1 cellular context compared by ENCODE assay signal in the genomic region with DNA sequence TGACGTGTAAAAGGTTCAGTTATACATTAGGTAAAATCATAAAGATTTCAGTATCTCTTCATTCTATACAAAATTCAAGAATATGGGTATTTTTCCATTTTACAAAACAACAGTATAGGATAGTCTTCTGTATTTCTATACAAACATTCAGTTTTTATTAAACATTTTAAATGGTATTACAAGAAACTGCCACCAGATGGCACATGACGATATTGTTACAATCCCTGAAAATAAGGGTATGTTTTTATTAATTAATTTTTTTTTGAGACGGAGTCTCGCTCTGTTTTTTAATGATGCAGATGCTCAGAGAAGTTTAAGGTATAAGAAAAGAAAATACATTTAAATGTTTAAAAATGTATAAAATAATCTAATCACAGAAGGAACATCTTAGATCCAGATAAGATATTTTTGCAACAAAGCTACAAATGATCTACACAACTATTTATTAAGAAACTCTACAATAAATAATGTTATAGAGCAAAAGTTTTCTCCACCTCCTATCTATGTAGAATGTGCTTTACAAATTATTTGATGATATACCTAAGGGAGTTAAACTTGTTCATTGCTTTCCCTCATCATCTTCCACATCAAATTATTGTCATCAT.
TF ChIP-seq lines count a peak whose summit lies in the region.

No MANE protein-coding gene starts in this region.

TF ChIP-seq in K562, 482 proteins besides CTCF, POLR2A, EP300 and RAD21 (continued from another document):
- TF ChIP-seq, protein P1, sequence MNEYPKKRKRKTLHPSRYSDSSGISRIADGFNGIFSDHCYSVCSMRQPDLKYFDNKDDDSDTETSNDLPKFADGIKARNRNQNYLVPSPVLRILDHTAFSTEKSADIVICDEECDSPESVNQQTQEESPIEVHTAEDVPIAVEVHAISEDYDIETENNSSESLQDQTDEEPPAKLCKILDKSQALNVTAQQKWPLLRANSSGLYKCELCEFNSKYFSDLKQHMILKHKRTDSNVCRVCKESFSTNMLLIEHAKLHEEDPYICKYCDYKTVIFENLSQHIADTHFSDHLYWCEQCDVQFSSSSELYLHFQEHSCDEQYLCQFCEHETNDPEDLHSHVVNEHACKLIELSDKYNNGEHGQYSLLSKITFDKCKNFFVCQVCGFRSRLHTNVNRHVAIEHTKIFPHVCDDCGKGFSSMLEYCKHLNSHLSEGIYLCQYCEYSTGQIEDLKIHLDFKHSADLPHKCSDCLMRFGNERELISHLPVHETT (CRISPR knock-in tag; conservative IDR thresholded peaks at IDR 0.05 in 1 of 2, IDR thresholded peaks at IDR 0.05 in 1 of 2) = 0 out of 4 replicates have a peak, but pooled peaks of 1 of the 2 experiments have one; percentile 28
- TF ChIP-seq ZBTB17 (CRISPR knock-in tag; IDR thresholded peaks at IDR 0.05) (peak; percentile 93), KLF16 (IDR thresholded peaks at IDR 0.05) (0 out of 2 replicates have a peak, but pooled peaks have one; percentile 11), ADNP (tag; IDR thresholded peaks at IDR 0.05) (0 out of 2 replicates have a peak, but pooled peaks have one; percentile 47), NR2C2 (CRISPR knock-in tag; IDR thresholded peaks at IDR 0.05) (no peak), NR2C2 (tag; IDR thresholded peaks at IDR 0.05) (0 out of 2 replicates have a peak, but pooled peaks have one; percentile 19), NUFIP1 (IDR thresholded peaks at IDR 0.05; ENCODE audit: partially characterized antibody) (no peak), TRIM24 (IDR thresholded peaks at IDR 0.05) (no peak), ZNF384 (IDR thresholded peaks at IDR 0.05; ENCODE audit: low read depth, low read length) (peak; percentile 61; the same call in 1 of the 2 replicates), FOSL1 (tag; conservative IDR thresholded peaks at IDR 0.05) (0 out of 2 replicates have a peak, but pooled peaks have one; percentile 18), POLR2H (tag; IDR thresholded peaks at IDR 0.05; ENCODE audit: low read depth) (peak; percentile 47; the same call in 1 of the 2 replicates), CXXC5 (CRISPR knock-in tag; IDR thresholded peaks at IDR 0.05) (no peak), SMC3 (conservative IDR thresholded peaks at IDR 0.05; ENCODE audit: insufficient read depth, low read depth, low read length) (peak; percentile 62)
- TF ChIP-seq, protein P2, sequence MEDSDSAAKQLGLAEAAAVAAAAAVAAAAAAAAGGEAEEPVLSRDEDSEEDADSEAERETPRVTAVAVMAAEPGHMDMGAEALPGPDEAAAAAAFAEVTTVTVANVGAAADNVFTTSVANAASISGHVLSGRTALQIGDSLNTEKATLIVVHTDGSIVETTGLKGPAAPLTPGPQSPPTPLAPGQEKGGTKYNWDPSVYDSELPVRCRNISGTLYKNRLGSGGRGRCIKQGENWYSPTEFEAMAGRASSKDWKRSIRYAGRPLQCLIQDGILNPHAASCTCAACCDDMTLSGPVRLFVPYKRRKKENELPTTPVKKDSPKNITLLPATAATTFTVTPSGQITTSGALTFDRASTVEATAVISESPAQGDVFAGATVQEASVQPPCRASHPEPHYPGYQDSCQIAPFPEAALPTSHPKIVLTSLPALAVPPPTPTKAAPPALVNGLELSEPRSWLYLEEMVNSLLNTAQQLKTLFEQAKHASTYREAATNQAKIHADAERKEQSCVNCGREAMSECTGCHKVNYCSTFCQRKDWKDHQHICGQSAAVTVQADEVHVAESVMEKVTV (CRISPR knock-in tag; IDR thresholded peaks at IDR 0.05) = peak; percentile 83
- TF ChIP-seq, protein P3, sequence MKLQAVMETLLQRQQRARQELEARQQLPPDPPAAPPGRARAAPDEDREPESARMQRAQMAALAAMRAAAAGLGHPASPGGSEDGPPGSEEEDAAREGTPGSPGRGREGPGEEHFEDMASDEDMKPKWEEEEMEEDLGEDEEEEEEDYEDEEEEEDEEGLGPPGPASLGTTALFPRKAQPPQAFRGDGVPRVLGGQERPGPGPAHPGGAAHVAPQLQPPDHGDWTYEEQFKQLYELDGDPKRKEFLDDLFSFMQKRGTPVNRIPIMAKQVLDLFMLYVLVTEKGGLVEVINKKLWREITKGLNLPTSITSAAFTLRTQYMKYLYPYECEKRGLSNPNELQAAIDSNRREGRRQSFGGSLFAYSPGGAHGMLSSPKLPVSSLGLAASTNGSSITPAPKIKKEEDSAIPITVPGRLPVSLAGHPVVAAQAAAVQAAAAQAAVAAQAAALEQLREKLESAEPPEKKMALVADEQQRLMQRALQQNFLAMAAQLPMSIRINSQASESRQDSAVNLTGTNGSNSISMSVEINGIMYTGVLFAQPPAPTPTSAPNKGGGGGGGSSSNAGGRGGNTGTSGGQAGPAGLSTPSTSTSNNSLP (IDR thresholded peaks at IDR 0.05; ENCODE audit: borderline replicate concordance, low read depth, low read length) = peak; percentile 95
- TF ChIP-seq, protein P4, sequence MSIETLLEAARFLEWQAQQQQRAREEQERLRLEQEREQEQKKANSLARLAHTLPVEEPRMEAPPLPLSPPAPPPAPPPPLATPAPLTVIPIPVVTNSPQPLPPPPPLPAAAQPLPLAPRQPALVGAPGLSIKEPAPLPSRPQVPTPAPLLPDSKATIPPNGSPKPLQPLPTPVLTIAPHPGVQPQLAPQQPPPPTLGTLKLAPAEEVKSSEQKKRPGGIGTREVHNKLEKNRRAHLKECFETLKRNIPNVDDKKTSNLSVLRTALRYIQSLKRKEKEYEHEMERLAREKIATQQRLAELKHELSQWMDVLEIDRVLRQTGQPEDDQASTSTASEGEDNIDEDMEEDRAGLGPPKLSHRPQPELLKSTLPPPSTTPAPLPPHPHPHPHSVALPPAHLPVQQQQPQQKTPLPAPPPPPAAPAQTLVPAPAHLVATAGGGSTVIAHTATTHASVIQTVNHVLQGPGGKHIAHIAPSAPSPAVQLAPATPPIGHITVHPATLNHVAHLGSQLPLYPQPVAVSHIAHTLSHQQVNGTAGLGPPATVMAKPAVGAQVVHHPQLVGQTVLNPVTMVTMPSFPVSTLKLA (conservative IDR thresholded peaks at IDR 0.05) = 0 out of 4 replicates have a peak, but pooled peaks of 1 of the 2 experiments have one; percentile 17
TF ChIP-seq in K562: peak in this region for 12.
